ENCODE assay signal across 1 cellular context in genomic region chr12:110733089-110733715, GRCh38.
TF ChIP-seq lines count a peak whose summit lies in the region.

No MANE protein-coding gene starts in this region.

TF ChIP-seq in IMR-90, 13 proteins besides CTCF, POLR2A, EP300 and RAD21 (continued from another document):
- TF ChIP-seq USF2 (IDR thresholded peaks at IDR 0.05; ENCODE audit: low read depth, low read length) (no peak), BHLHE40 (IDR thresholded peaks at IDR 0.05; ENCODE audit: low read depth, low read length) (no peak), MAFK (IDR thresholded peaks at IDR 0.05; ENCODE audit: low read depth, low read length) (no peak), MXI1 (IDR thresholded peaks at IDR 0.05; ENCODE audit: borderline replicate concordance, low read depth, low read length) (no peak)
